ENCODE assay signal across 29 cellular contexts in genomic region chr4:107391009-107391629, GRCh38.
"Had no signal": no experiment of that assay in that cellular context is flagged by ENCODE, and none has a peak within 500 bp of the region (broad histone marks: within the 10 kb centered on the region; RNA-seq: fewer than 3 reads in every experiment).

No MANE protein-coding gene starts in this region.

- H3K4me1 ChIP-seq: adrenal gland, body of pancreas, breast epithelium had no signal

- H3K27me3 ChIP-seq: adrenal gland, body of pancreas, brain microvascular endothelial cell, breast epithelium, cardiac muscle cell had no signal

- H3K36me3 ChIP-seq: adrenal gland, brain microvascular endothelial cell, breast epithelium, cardiac muscle cell had no signal

- H3K4me3 ChIP-seq: adrenal gland, body of pancreas, breast epithelium, cardiac muscle cell had no signal

- H3K9me3 ChIP-seq: adrenal gland, body of pancreas, breast epithelium had no signal

- DNase-seq: activated effector memory CD4-positive, alpha-beta T cell treated with anti-CD3 and anti-CD28 coated beads, Interleukin-2, amount 50 U/mL, for 16 hours; activated effector memory CD4-positive, alpha-beta T cell treated with Interleukin-2 at 50 U/mL for 16 hours; activated gamma-delta T cell; activated gamma-delta T cell treated with Interleukin-2 at 50 U/mL for 16 hours; activated naive CD4-positive, alpha-beta T cell; activated naive CD4-positive, alpha-beta T cell treated with anti-CD3 and anti-CD28 coated beads for 36 hours; activated naive CD4-positive, alpha-beta T cell treated with anti-CD3 and anti-CD28 coated beads, Interleukin-2, amount 10 ng/mL, durations not matched to agents 7 days and 5 days; activated naive CD4-positive, alpha-beta T cell treated with anti-CD3 and anti-CD28 coated beads, Interleukin-2, amount 50 U/mL, for 16 hours; activated naive CD4-positive, alpha-beta T cell treated with Interleukin-2 at 50 U/mL for 16 hours; activated naive CD8-positive, alpha-beta T cell treated with anti-CD3 and anti-CD28 coated beads for 36 hours; activated naive CD8-positive, alpha-beta T cell treated with anti-CD3 and anti-CD28 coated beads, Interleukin-2, amount 10 ng/mL, durations not matched to agents 7 days and 5 days; activated naive CD8-positive, alpha-beta T cell treated with anti-CD3 and anti-CD28 coated beads, Interleukin-2, amount 50 U/mL, for 24 hours; activated T-cell treated with anti-CD3 and anti-CD28 coated beads, Interleukin-2, amount 50 U/mL, for 1 hour; activated T-cell treated with anti-CD3 and anti-CD28 coated beads, Interleukin-2, amount 50 U/mL, for 24 hours; activated T-cell treated with anti-CD3 and anti-CD28 coated beads, Interleukin-2, amount 50 U/mL, for 4 hours; activated T-cell treated with anti-CD3 and anti-CD28 coated beads, Interleukin-2, amount 50 U/mL, for 48 hours; activated T-cell treated with anti-CD3 and anti-CD28 coated beads, Interleukin-2, amount 50 U/mL, for 72 hours; adrenal gland; amniotic stem cell; amygdala; anterior cingulate cortex; aorta; body of pancreas; brain microvascular endothelial cell; caudate nucleus; central memory CD4-positive, alpha-beta T cell; cerebellar nuclear complex had no signal

- H3K27ac ChIP-seq: adrenal gland, body of pancreas, brain microvascular endothelial cell, breast epithelium, cardiac muscle cell had no signal
